ENCODE assay signal across 28 cellular contexts in the genomic region with DNA sequence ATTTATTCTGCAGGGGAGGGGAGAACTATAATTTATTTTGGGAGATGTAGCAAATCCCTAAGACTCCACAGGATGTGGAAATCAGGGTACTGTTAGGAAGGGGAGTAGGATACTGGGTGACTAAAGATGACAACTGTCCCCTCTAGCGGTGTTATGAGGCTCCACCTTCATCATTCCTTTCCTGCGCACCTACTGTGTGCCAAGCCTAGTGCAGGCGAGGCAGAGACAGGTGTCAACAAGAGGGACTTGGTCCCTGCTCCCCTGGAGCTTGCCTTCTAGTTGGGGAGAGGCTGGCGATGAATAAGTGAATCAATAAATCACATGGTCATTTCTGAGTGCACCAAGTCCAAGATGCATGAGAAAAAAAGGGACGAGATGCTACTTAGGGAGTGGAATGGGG.
"Had no signal": no experiment of that assay in that cellular context is flagged by ENCODE, and none has a peak within 500 bp of the region (broad histone marks: within the 10 kb centered on the region; RNA-seq: fewer than 3 reads in every experiment).

No MANE protein-coding gene starts in this region.

- H3K4me1 ChIP-seq: ascending aorta had no signal

- H3K36me3 ChIP-seq: ascending aorta, cardiac muscle cell, WERI-Rb-1 had no signal

- H3K27me3 ChIP-seq: ascending aorta had no signal

- H3K4me3 ChIP-seq: ascending aorta, cardiac muscle cell had no signal

- H3K9me3 ChIP-seq: ascending aorta had no signal

- DNase-seq: activated CD4-positive, alpha-beta memory T cell treated with anti-CD3 and anti-CD28 coated beads for 36 hours; activated CD4-positive, alpha-beta T cell treated with anti-CD3 and anti-CD28 coated beads for 4 hours; activated CD4-positive, alpha-beta T cell treated with anti-CD3 and anti-CD28 coated beads, Interleukin-2, amount 10 ng/mL, durations not matched to agents 24 days and 14 days; activated CD4-positive, alpha-beta T cell treated with anti-CD3 and anti-CD28 coated beads, Interleukin-2, amount 50 U/mL, for 1 hour; activated CD4-positive, alpha-beta T cell treated with anti-CD3 and anti-CD28 coated beads, Interleukin-2, amount 50 U/mL, for 4 hours; activated CD4-positive, CD25-positive, alpha-beta regulatory T cell treated with anti-CD3 and anti-CD28 coated beads, Interleukin-2, amount 50 U/mL, for 72 hours; activated CD8-positive, alpha-beta memory T cell treated with anti-CD3 and anti-CD28 coated beads, Interleukin-2, amount 50 U/mL, for 4 hours; activated CD8-positive, alpha-beta T cell treated with anti-CD3 and anti-CD28 coated beads for 36 hours; activated effector memory CD4-positive, alpha-beta T cell treated with Interleukin-2 at 50 U/mL for 16 hours; activated gamma-delta T cell; activated naive CD4-positive, alpha-beta T cell treated with anti-CD3 and anti-CD28 coated beads, Interleukin-2, amount 10 ng/mL, durations not matched to agents 7 days and 5 days; activated naive CD4-positive, alpha-beta T cell treated with Interleukin-2 at 50 U/mL for 16 hours; activated naive CD8-positive, alpha-beta T cell treated with anti-CD3 and anti-CD28 coated beads, Interleukin-2, amount 10 ng/mL, durations not matched to agents 7 days and 5 days; activated naive CD8-positive, alpha-beta T cell treated with anti-CD3 and anti-CD28 coated beads, Interleukin-2, amount 50 U/mL, for 24 hours; activated T-cell treated with anti-CD3 and anti-CD28 coated beads, Interleukin-2, amount 50 U/mL, for 24 hours; activated T-cell treated with anti-CD3 and anti-CD28 coated beads, Interleukin-2, amount 50 U/mL, for 48 hours; amygdala; anterior cingulate cortex; central memory CD4-positive, alpha-beta T cell; SW 1271; T-helper 1 cell; T-helper 2 cell; T-helper 9 cell had no signal

- H3K27ac ChIP-seq: ascending aorta, cardiac muscle cell, WERI-Rb-1 had no signal

- ATAC-seq: activated CD8-positive, alpha-beta T cell treated with anti-CD3 and anti-CD28 coated beads for 36 hours; activated naive CD8-positive, alpha-beta T cell treated with anti-CD3 and anti-CD28 coated beads, Interleukin-2, amount 50 U/mL, for 24 hours; WTC11 had no signal

- FAIRE-seq: bronchial epithelial cell had no signal
